ENCODE assay signal across 2 cellular contexts in the genomic region with DNA sequence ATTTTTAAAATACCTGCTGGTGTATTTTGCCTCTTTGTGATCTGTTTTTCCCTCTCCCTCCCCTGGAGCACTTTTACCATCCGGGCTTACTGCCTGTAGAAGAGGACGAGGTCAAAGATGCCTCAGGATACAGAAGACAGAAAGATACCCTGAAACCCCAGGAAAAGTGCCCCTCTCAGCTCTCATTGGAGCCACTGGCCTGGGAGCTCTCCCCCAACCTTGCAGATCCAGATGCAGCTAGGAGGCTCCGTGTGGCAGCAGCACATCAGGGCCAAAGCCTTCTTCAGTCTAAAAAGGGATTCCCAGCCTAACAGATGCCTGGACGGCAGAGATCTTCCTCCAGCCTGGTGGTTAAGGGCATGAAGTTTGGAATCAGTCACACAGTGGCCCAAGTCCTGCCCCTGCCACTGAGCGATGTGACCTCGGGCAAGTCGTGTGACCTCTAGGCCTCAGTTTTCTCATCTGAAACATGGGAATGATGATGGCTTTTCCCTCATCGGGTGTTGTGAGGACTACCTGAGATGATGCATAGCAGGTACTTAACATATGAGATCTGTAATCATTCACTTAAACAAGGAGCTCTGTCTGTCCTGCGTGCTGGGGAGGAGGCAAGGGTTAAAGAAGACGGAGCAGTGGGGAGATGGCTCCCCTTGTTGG.
A peak's percentile ranks its signal among the peaks of the same experiment; 100 is the strongest.
TF ChIP-seq lines count a peak whose summit lies in the region.

No MANE protein-coding gene starts in this region.

TF ChIP-seq in WTC11, 78 proteins besides CTCF, POLR2A, EP300 and RAD21 (continued from another document):
- TF ChIP-seq ESRRA (CRISPR knock-in tag; IDR thresholded peaks at IDR 0.05; ENCODE audit: borderline replicate concordance): peak; percentile 33; the same call in 1 of the 2 replicates

TF ChIP-seq in H1, 55 proteins besides CTCF, POLR2A, EP300 and RAD21:
- no peak for TF ChIP-seq POU5F1 (IDR thresholded peaks at IDR 0.05; ENCODE audit: low read depth, low read length)
